Comparison of ENCODE assay signal across 1 cellular context in the genomic region with DNA sequence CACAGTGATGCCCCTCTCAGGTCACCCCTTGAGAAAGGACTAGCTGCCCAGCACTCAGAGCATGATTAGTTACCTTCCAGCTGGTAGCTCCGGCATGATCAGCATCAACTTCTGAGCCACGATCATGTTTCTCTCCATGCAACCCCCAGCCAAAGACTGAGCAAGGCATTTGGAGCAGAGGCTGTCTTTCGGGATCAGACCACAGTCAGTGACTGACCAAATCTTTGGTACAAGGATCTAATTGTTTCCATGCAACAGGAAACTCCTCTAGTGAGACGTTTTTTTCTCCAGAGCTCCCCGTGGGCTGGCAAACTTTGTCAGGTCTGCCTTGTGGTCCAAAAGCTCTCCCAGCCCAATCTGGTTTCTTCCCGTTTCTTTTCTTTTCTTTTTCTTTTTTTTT.
TF ChIP-seq lines count a peak whose summit lies in the region.

No MANE protein-coding gene starts in this region.

TF ChIP-seq in K562, 482 proteins besides CTCF, POLR2A, EP300 and RAD21 (continued from another document):
- TF ChIP-seq ZNF518B (CRISPR knock-in tag; IDR thresholded peaks at IDR 0.05) (no peak), NFYB (IDR thresholded peaks at IDR 0.05; ENCODE audit: extremely low read depth, insufficient read length) (no peak), ZNF24 (IDR thresholded peaks at IDR 0.05) (no peak), ARNT (IDR thresholded peaks at IDR 0.05) (no peak), ZNF583 (CRISPR knock-in tag; IDR thresholded peaks at IDR 0.05) (no peak), ELF2 (CRISPR knock-in tag; IDR thresholded peaks at IDR 0.05) (no peak), WHSC1 (IDR thresholded peaks at IDR 0.05; ENCODE audit: low read length) (no peak), CEBPG (CRISPR knock-in tag; IDR thresholded peaks at IDR 0.05) (no peak), CEBPG (tag; conservative IDR thresholded peaks at IDR 0.05 in 1 of 2, IDR thresholded peaks at IDR 0.05 in 1 of 2) (no peak), CC2D1A (IDR thresholded peaks at IDR 0.05) (no peak)
- TF ChIP-seq, protein P1, sequence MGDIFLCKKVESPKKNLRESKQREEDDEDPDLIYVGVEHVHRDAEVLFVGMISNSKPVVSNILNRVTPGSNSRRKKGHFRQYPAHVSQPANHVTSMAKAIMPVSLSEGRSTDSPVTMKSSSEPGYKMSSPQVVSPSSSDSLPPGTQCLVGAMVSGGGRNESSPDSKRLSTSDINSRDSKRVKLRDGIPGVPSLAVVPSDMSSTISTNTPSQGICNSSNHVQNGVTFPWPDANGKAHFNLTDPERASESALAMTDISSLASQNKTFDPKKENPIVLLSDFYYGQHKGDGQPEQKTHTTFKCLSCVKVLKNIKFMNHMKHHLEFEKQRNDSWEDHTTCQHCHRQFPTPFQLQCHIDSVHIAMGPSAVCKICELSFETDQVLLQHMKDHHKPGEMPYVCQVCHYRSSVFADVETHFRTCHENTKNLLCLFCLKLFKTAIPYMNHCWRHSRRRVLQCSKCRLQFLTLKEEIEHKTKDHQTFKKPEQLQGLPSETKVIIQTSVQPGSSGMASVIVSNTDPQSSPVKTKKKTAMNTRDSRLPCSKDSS (IDR thresholded peaks at IDR 0.05; ENCODE audit: low read depth, partially characterized antibody): no peak
TF ChIP-seq in K562: peak in this region for 0.
